ENCODE assay signal across 28 cellular contexts in genomic region chr9:19119801-19120440, GRCh38. TPM values are rescaled to one million over a fixed set of nuclear protein-coding genes. Genes with fewer than 3 reads are reported as not detected.
DNase-seq lines count a peak whose midpoint lies in the region; ATAC-seq and TF ChIP-seq lines count a peak whose summit lies in the region.
"Had no signal": no experiment of that assay in that cellular context is flagged by ENCODE, and none has a peak within 500 bp of the region (broad histone marks: within the 10 kb centered on the region; RNA-seq: fewer than 3 reads in every experiment).

No MANE protein-coding gene starts in this region.

- TF ChIP-seq POLR2A in esophagus squamous epithelium (IDR thresholded peaks at IDR 0.05): no peak

- intact Hi-C loops in esophagus squamous epithelium (cut with DNase I): no loop called here

- H3K36me3 Mint-ChIP-seq in T-helper 1 cell treated with Interleukin-12 subunit alpha and Interleukin-12 subunit beta and Interleukin-4 antibody, amounts not matched to agents 30 μg/mL and 1 μg/mL, for 36 hours (ENCODE audit: low read depth): peaks cover 59% of the 10 kb centered on the region

- no peak for TF ChIP-seq CTCF in RWPE2 (IDR thresholded peaks at IDR 0.05; ENCODE audit: poor library complexity, severe bottlenecking)
- TF ChIP-seq CTCF in esophagus squamous epithelium (IDR thresholded peaks at IDR 0.05): no peak

- peak overlapping the region; percentile 24 for H3K27ac Mint-ChIP-seq in T-helper 1 cell treated with Interleukin-12 subunit alpha and Interleukin-12 subunit beta and Interleukin-4 antibody, amounts not matched to agents 30 μg/mL and 1 μg/mL, for 36 hours
- H3K27ac Mint-ChIP-seq: activated CD4-positive, alpha-beta memory T cell treated with anti-CD3 and anti-CD28 coated beads, Interleukin-2, amount 10 ng/mL, durations not matched to agents 7 days and 5 days; activated naive CD8-positive, alpha-beta T cell treated with anti-CD3 and anti-CD28 coated beads, Interleukin-2, amount 50 U/mL, for 24 hours; activated T-helper 1 cell treated with anti-CD3 and anti-CD28 coated beads, Interleukin-12 subunit alpha, Interleukin-12 subunit beta, Interleukin-2, Interleukin-4 antibody, amounts not matched to agents 30 ng/mL and 10 ng/mL and 1 ng/mL, durations not matched to agents 14 hours and 24 hours and 36 hours; T-cell; WTC11 had no signal

- H3K9me3 ChIP-seq in RWPE2 (ENCODE audit: severe bottlenecking) (no peaks in the 10 kb centered on the region), esophagus squamous epithelium (no peaks in the 10 kb centered on the region), skeletal muscle satellite cell (replicated peaks; ENCODE audit: low read length) (no peaks in the 10 kb centered on the region)
- H3K9me3 ChIP-seq: BE2C, MG63 had no signal

- H3K27ac ChIP-seq in RWPE2 (ENCODE audit: poor library complexity, severe bottlenecking) (peak overlapping the region; percentile 71), esophagus squamous epithelium (peak overlapping the region in 3 of 4 donors; percentile 26 to 40 (median 30))
- H3K27ac ChIP-seq: 22Rv1 had no signal

- peak overlapping the region; percentile 33 for H3K9ac ChIP-seq in skeletal muscle satellite cell (ENCODE audit: low read depth, low read length)

- no peak overlapping the region for H3K4me2 ChIP-seq in skeletal muscle satellite cell (ENCODE audit: low read length)

- H3K4me3 ChIP-seq in RWPE2 (ENCODE audit: severe bottlenecking): no peak overlapping the region
- no peak overlapping the region for H3K4me3 ChIP-seq in esophagus squamous epithelium
- no peak overlapping the region for H3K4me3 ChIP-seq in skeletal muscle satellite cell (ENCODE audit: low read length)
- H3K4me3 ChIP-seq: GM12878, MG63 had no signal

- H3K36me3 ChIP-seq in RWPE2 (ENCODE audit: low read depth) (no peaks in the 10 kb centered on the region), esophagus squamous epithelium (peaks cover 0 to 88% (median 54%) of the 10 kb centered on the region in 3 donors), skeletal muscle satellite cell (ENCODE audit: insufficient read depth, low read length) (peaks cover 90% of the 10 kb centered on the region)

- no peaks in the 10 kb centered on the region for H3K9me3 Mint-ChIP-seq in T-helper 1 cell treated with Interleukin-12 subunit alpha and Interleukin-12 subunit beta and Interleukin-4 antibody, amounts not matched to agents 30 μg/mL and 1 μg/mL, for 36 hours
- H3K9me3 Mint-ChIP-seq: activated CD4-positive, alpha-beta memory T cell treated with anti-CD3 and anti-CD28 coated beads, Interleukin-2, amount 10 ng/mL, durations not matched to agents 7 days and 5 days; activated naive CD8-positive, alpha-beta T cell treated with anti-CD3 and anti-CD28 coated beads, Interleukin-2, amount 50 U/mL, for 24 hours; activated T-helper 1 cell treated with anti-CD3 and anti-CD28 coated beads, Interleukin-12 subunit alpha, Interleukin-12 subunit beta, Interleukin-2, Interleukin-4 antibody, amounts not matched to agents 30 ng/mL and 10 ng/mL and 1 ng/mL, durations not matched to agents 14 hours and 24 hours and 36 hours; stimulated activated naive CD8-positive, alpha-beta T cell treated with anti-CD3 and anti-CD28 coated beads, Interleukin-15, Interleukin-2, amounts not matched to agents 100 ng/mL and 50 ng/mL, for 24 hours; T-cell; type B pancreatic cell; WTC11 had no signal

- H3K4me1 Mint-ChIP-seq in T-helper 1 cell treated with Interleukin-12 subunit alpha and Interleukin-12 subunit beta and Interleukin-4 antibody, amounts not matched to agents 30 μg/mL and 1 μg/mL, for 36 hours (ENCODE audit: low read depth): peaks cover 33% of the 10 kb centered on the region

- no peak for ATAC-seq in RWPE2 (ENCODE audit: low read depth)
- no peak for ATAC-seq in GM21723 (IDR thresholded peaks at IDR 0.05; ENCODE audit: unreplicated experiment)
- ATAC-seq in left lobe of liver: no peak
- ATAC-seq: activated naive CD8-positive, alpha-beta T cell treated with anti-CD3 and anti-CD28 coated beads, Interleukin-2, amount 50 U/mL, for 24 hours; esophagus mucosa; GM12878; left ventricle myocardium superior; T-cell; WTC11 had no signal

- WGBS in esophagus squamous epithelium, 2 donors: 68 to 75% methylated on average over 7 of the region's 7 CpGs

- no peaks in the 10 kb centered on the region for H3K27me3 Mint-ChIP-seq in T-helper 1 cell treated with Interleukin-12 subunit alpha and Interleukin-12 subunit beta and Interleukin-4 antibody, amounts not matched to agents 30 μg/mL and 1 μg/mL, for 36 hours (ENCODE audit: low read depth)
- H3K27me3 Mint-ChIP-seq: activated CD4-positive, alpha-beta memory T cell treated with anti-CD3 and anti-CD28 coated beads, Interleukin-2, amount 10 ng/mL, durations not matched to agents 7 days and 5 days; activated naive CD8-positive, alpha-beta T cell treated with anti-CD3 and anti-CD28 coated beads, Interleukin-2, amount 50 U/mL, for 24 hours; stimulated activated naive CD8-positive, alpha-beta T cell treated with anti-CD3 and anti-CD28 coated beads, Interleukin-15, Interleukin-2, amounts not matched to agents 100 ng/mL and 50 ng/mL, for 24 hours; T-cell; type B pancreatic cell had no signal

- H3K4me1 ChIP-seq in RWPE2 (ENCODE audit: insufficient read depth, poor library complexity, severe bottlenecking) (peaks cover 31% of the 10 kb centered on the region), esophagus squamous epithelium (peaks cover 0 to 47% (median 12%) of the 10 kb centered on the region in 3 donors), skeletal muscle satellite cell (ENCODE audit: control insufficient read depth, insufficient read depth, low read length) (peaks cover 63% of the 10 kb centered on the region)
- H3K4me1 ChIP-seq: BE2C had no signal

- H3K27me3 ChIP-seq in RWPE2 (ENCODE audit: insufficient read depth, poor library complexity, severe bottlenecking) (no peaks in the 10 kb centered on the region), esophagus squamous epithelium (no peaks in the 10 kb centered on the region), skeletal muscle satellite cell (ENCODE audit: control insufficient read depth, insufficient read depth, low read length) (no peaks in the 10 kb centered on the region)
- H3K27me3 ChIP-seq: BE2C, MG63 had no signal

- DNase-seq in T-helper 1 cell: no peak
- no peak for DNase-seq in RWPE2 (ENCODE audit: low spot score)
- no peak for DNase-seq in esophagus squamous epithelium (lab: John Stamatoyannopoulos, UW)
- no peak for DNase-seq in GF-D8 (lab: John Stamatoyannopoulos, UW)
- DNase-seq in left lobe of liver (ENCODE audit: low spot score): no peak
- DNase-seq: activated CD4-positive, alpha-beta memory T cell treated with anti-CD3 and anti-CD28 coated beads, Interleukin-2, amount 10 ng/mL, durations not matched to agents 7 days and 5 days; activated naive CD8-positive, alpha-beta T cell treated with anti-CD3 and anti-CD28 coated beads, Interleukin-2, amount 50 U/mL, for 24 hours; BE2C; DMS 273 treated with DMSO at 0.1 percent for 48 hours; HCEC 1CT; left ventricle myocardium superior; MG63; NCI-H1436; NCI-H774; occipital lobe; SHP77; stimulated activated CD4-positive, alpha-beta T cell treated with anti-CD3 and anti-CD28 coated beads, Interleukin-1b, Interleukin-23, amount 100 ng/mL, for 48 hours; T-cell had no signal

- H3K4me3 Mint-ChIP-seq in T-helper 1 cell treated with Interleukin-12 subunit alpha and Interleukin-12 subunit beta and Interleukin-4 antibody, amounts not matched to agents 30 μg/mL and 1 μg/mL, for 36 hours: no peak overlapping the region
- H3K4me3 Mint-ChIP-seq: activated CD4-positive, alpha-beta memory T cell treated with anti-CD3 and anti-CD28 coated beads, Interleukin-2, amount 10 ng/mL, durations not matched to agents 7 days and 5 days; activated naive CD8-positive, alpha-beta T cell treated with anti-CD3 and anti-CD28 coated beads, Interleukin-2, amount 50 U/mL, for 24 hours; activated T-helper 1 cell treated with anti-CD3 and anti-CD28 coated beads, Interleukin-12 subunit alpha, Interleukin-12 subunit beta, Interleukin-2, Interleukin-4 antibody, amounts not matched to agents 30 ng/mL and 10 ng/mL and 1 ng/mL, durations not matched to agents 14 hours and 24 hours and 36 hours; stimulated activated naive CD8-positive, alpha-beta T cell treated with anti-CD3 and anti-CD28 coated beads, Interleukin-15, Interleukin-2, amounts not matched to agents 100 ng/mL and 50 ng/mL, for 24 hours; T-cell; type B pancreatic cell; WTC11 had no signal

RNA-seq across cellular contexts. Expression of gene PLIN2, which starts 7.4 kb away (rescaled TPM):
- total RNA-seq in esophagus squamous epithelium (10 to 100 TPM; 11.3 to 68.0 (median 31.9) TPM), left lobe of liver (281 TPM)
- 567 and 771 TPM in 2 replicates for total RNA-seq in skeletal muscle satellite cell (2012; rRNA removed)

RNA-seq across cellular contexts. Expression of gene HAUS6, which starts 17.2 kb away (rescaled TPM):
- 1 to 10 TPM; 3.1 to 9.3 (median 9.0) TPM for total RNA-seq in esophagus squamous epithelium
- total RNA-seq in skeletal muscle satellite cell (2012; rRNA removed): 25.6 and 25.9 TPM in 2 replicates
- 2.6 TPM for total RNA-seq in left lobe of liver
